Comparison of ENCODE assay signal across 2 cellular contexts in the genomic region with DNA sequence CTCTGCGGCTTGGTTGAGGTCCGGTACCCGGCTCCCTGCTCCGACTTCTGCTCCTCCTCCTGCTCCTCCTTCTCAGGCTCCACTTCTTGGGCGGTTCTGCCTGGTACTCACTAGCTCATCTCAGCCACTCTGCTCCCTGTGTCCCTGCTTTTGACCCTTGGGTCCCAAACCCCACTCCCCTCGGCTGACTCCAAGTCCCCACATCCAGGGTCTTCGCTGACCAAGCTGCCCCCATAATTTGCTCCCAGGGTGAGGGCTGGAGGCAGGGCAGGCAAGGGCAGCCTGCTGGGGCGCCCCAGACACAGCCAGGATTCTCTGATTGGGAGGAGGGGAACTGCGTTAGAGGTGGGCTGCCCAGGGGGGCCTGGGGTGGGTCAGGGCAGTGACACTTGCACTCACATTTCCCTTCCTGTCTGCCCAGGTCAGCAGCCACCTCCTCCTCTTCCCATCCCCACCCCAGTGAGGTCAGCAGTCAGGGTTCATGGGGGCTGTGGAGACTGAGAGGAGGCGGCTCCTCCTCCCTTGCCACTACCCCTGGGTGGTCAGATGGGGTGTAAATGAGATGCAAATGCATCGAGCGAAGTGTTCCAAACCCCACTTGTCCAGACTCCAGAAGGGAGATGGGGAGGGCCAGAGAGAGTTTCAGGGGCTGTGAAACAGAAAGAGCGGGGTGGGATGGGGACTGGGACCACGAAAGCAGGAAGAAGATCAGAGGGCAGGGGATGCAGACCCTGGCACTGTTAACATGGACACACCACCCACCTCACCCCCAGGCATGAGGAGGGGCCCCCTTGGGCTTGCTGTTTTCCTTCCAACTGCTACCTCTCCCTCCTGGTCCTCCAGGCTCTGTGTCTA.
TF ChIP-seq lines count a peak whose summit lies in the region.

No MANE protein-coding gene starts in this region.

TF ChIP-seq in HCT116, 20 proteins besides CTCF, POLR2A, EP300 and RAD21:
- TF ChIP-seq ELF1 (IDR thresholded peaks at IDR 0.05; ENCODE audit: borderline replicate concordance, low read depth) (no peak), CEBPB (IDR thresholded peaks at IDR 0.05; ENCODE audit: low read depth) (no peak), CBX3 (IDR thresholded peaks at IDR 0.05; ENCODE audit: low read depth) (no peak), FOSL1 (IDR thresholded peaks at IDR 0.05; ENCODE audit: low read depth) (no peak), JUND (IDR thresholded peaks at IDR 0.05) (no peak), ZNF274 (IDR thresholded peaks at IDR 0.05; ENCODE audit: low read depth, low read length) (no peak), EGR1 (IDR thresholded peaks at IDR 0.05; ENCODE audit: low read depth) (no peak), SP1 (IDR thresholded peaks at IDR 0.05; ENCODE audit: low read depth) (no peak), SRF (IDR thresholded peaks at IDR 0.05; ENCODE audit: low read depth) (no peak), YY1 (IDR thresholded peaks at IDR 0.05; ENCODE audit: extremely low read depth, insufficient replicate concordance, low read depth, low read length) (no peak), EZH2phosphoT487 (IDR thresholded peaks at IDR 0.05; ENCODE audit: borderline replicate concordance) (no peak), POLR2AphosphoS5 (IDR thresholded peaks at IDR 0.05; ENCODE audit: low read depth, low read length) (no peak), ZFX (IDR thresholded peaks at IDR 0.05) (no peak), EZH2 (IDR thresholded peaks at IDR 0.05) (no peak), SIN3A (IDR thresholded peaks at IDR 0.05; ENCODE audit: low read depth) (no peak)
- TF ChIP-seq, protein P1, sequence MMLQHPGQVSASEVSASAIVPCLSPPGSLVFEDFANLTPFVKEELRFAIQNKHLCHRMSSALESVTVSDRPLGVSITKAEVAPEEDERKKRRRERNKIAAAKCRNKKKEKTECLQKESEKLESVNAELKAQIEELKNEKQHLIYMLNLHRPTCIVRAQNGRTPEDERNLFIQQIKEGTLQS (IDR thresholded peaks at IDR 0.05) = no peak
- TF ChIP-seq, protein P2, sequence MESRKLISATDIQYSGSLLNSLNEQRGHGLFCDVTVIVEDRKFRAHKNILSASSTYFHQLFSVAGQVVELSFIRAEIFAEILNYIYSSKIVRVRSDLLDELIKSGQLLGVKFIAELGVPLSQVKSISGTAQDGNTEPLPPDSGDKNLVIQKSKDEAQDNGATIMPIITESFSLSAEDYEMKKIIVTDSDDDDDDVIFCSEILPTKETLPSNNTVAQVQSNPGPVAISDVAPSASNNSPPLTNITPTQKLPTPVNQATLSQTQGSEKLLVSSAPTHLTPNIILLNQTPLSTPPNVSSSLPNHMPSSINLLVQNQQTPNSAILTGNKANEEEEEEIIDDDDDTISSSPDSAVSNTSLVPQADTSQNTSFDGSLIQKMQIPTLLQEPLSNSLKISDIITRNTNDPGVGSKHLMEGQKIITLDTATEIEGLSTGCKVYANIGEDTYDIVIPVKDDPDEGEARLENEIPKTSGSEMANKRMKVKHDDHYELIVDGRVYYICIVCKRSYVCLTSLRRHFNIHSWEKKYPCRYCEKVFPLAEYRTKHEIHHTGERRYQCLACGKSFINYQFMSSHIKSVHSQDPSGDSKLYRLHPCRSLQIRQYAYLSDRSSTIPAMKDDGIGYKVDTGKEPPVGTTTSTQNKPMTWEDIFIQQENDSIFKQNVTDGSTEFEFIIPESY (IDR thresholded peaks at IDR 0.05; ENCODE audit: extremely low read depth, insufficient replicate concordance, low read length) = no peak
- TF ChIP-seq, protein P3, sequence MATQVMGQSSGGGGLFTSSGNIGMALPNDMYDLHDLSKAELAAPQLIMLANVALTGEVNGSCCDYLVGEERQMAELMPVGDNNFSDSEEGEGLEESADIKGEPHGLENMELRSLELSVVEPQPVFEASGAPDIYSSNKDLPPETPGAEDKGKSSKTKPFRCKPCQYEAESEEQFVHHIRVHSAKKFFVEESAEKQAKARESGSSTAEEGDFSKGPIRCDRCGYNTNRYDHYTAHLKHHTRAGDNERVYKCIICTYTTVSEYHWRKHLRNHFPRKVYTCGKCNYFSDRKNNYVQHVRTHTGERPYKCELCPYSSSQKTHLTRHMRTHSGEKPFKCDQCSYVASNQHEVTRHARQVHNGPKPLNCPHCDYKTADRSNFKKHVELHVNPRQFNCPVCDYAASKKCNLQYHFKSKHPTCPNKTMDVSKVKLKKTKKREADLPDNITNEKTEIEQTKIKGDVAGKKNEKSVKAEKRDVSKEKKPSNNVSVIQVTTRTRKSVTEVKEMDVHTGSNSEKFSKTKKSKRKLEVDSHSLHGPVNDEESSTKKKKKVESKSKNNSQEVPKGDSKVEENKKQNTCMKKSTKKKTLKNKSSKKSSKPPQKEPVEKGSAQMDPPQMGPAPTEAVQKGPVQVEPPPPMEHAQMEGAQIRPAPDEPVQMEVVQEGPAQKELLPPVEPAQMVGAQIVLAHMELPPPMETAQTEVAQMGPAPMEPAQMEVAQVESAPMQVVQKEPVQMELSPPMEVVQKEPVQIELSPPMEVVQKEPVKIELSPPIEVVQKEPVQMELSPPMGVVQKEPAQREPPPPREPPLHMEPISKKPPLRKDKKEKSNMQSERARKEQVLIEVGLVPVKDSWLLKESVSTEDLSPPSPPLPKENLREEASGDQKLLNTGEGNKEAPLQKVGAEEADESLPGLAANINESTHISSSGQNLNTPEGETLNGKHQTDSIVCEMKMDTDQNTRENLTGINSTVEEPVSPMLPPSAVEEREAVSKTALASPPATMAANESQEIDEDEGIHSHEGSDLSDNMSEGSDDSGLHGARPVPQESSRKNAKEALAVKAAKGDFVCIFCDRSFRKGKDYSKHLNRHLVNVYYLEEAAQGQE (IDR thresholded peaks at IDR 0.05; ENCODE audit: low read depth) = no peak
- TF ChIP-seq, protein P4, sequence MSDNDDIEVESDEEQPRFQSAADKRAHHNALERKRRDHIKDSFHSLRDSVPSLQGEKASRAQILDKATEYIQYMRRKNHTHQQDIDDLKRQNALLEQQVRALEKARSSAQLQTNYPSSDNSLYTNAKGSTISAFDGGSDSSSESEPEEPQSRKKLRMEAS (IDR thresholded peaks at IDR 0.05) = no peak

TF ChIP-seq in H1, 55 proteins besides CTCF, POLR2A, EP300 and RAD21:
- TF ChIP-seq CEBPB (IDR thresholded peaks at IDR 0.05; ENCODE audit: low read depth, low read length) (no peak), CTBP2 (IDR thresholded peaks at IDR 0.05; ENCODE audit: borderline replicate concordance, insufficient read depth, insufficient read length, low read length) (no peak), SP1 (IDR thresholded peaks at IDR 0.05; ENCODE audit: low read depth, low read length) (no peak), ZNF274 (IDR thresholded peaks at IDR 0.05; ENCODE audit: borderline replicate concordance, extremely low read depth, low read length) (no peak), BACH1 (IDR thresholded peaks at IDR 0.05; ENCODE audit: low read length) (no peak), POU5F1 (IDR thresholded peaks at IDR 0.05; ENCODE audit: low read depth, low read length) (no peak), SP2 (IDR thresholded peaks at IDR 0.05; ENCODE audit: low read length) (no peak), RXRA (IDR thresholded peaks at IDR 0.05; ENCODE audit: insufficient read depth, low read depth, low read length) (no peak), RBBP5 (IDR thresholded peaks at IDR 0.05; ENCODE audit: borderline replicate concordance, low read depth, low read length) (no peak), EZH2 (IDR thresholded peaks at IDR 0.05; ENCODE audit: low read depth, low read length, severe bottlenecking) (no peak), HDAC2 (IDR thresholded peaks at IDR 0.05; ENCODE audit: borderline replicate concordance in 1 of 2, low read depth in 2 of 2, low read length in 2 of 2) (no peak), CREB1 (IDR thresholded peaks at IDR 0.05) (no peak), RNF2 (IDR thresholded peaks at IDR 0.05; ENCODE audit: borderline replicate concordance, low read depth, low read length, missing control alignments, poor library complexity, severe bottlenecking) (no peak), BCL11A (IDR thresholded peaks at IDR 0.05; ENCODE audit: low read depth in 2 of 2, low read length in 2 of 2) (no peak), SIN3A (conservative IDR thresholded peaks at IDR 0.05 in 1 of 2, IDR thresholded peaks at IDR 0.05 in 1 of 2; ENCODE audit: low read depth in 1 of 2, low read length in 2 of 2) (no peak), MAFK (IDR thresholded peaks at IDR 0.05; ENCODE audit: low read depth, low read length) (no peak), HDAC6 (IDR thresholded peaks at IDR 0.05; ENCODE audit: low read depth, low read length) (no peak)
- TF ChIP-seq, protein P5, sequence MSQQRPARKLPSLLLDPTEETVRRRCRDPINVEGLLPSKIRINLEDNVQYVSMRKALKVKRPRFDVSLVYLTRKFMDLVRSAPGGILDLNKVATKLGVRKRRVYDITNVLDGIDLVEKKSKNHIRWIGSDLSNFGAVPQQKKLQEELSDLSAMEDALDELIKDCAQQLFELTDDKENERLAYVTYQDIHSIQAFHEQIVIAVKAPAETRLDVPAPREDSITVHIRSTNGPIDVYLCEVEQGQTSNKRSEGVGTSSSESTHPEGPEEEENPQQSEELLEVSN (IDR thresholded peaks at IDR 0.05) = no peak
- TF ChIP-seq, protein P4 (IDR thresholded peaks at IDR 0.05) = no peak
- TF ChIP-seq, protein P6, sequence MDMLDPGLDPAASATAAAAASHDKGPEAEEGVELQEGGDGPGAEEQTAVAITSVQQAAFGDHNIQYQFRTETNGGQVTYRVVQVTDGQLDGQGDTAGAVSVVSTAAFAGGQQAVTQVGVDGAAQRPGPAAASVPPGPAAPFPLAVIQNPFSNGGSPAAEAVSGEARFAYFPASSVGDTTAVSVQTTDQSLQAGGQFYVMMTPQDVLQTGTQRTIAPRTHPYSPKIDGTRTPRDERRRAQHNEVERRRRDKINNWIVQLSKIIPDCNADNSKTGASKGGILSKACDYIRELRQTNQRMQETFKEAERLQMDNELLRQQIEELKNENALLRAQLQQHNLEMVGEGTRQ (IDR thresholded peaks at IDR 0.05; ENCODE audit: low read length) = no peak
